1 cellular context compared by ENCODE assay signal in genomic region chr17:57440522-57441269, GRCh38.
A peak's percentile ranks its signal among the peaks of the same experiment; 100 is the strongest.
TF ChIP-seq lines count a peak whose summit lies in the region.

No MANE protein-coding gene starts in this region.

TF ChIP-seq in HepG2, 621 proteins besides CTCF, POLR2A, EP300 and RAD21 (continued from another document and continues in another):
- no peak for TF ChIP-seq CBX2 (IDR thresholded peaks at IDR 0.05; ENCODE audit: low read depth, low read length)
- TF ChIP-seq CBX2 (CRISPR knock-in tag; IDR thresholded peaks at IDR 0.05; ENCODE audit: low read depth), result no peak
- TF ChIP-seq ZNF24 (IDR thresholded peaks at IDR 0.05), result no peak
- TF ChIP-seq HNRNPLL (IDR thresholded peaks at IDR 0.05; ENCODE audit: low read depth, low read length, poor library complexity, severe bottlenecking), result no peak
- no peak for TF ChIP-seq ZNF616 (CRISPR knock-in tag; IDR thresholded peaks at IDR 0.05; ENCODE audit: low read depth)
- no peak for TF ChIP-seq MXD4 (CRISPR knock-in tag; IDR thresholded peaks at IDR 0.05)
- peak; percentile 68; the same call in 1 of the 2 replicates for TF ChIP-seq ZFP90 (CRISPR knock-in tag; IDR thresholded peaks at IDR 0.05; ENCODE audit: borderline replicate concordance)
- peak; percentile 77; the same call in 1 of the 2 replicates for TF ChIP-seq NFKB2 (CRISPR knock-in tag; IDR thresholded peaks at IDR 0.05; ENCODE audit: borderline replicate concordance)
- TF ChIP-seq, protein P1, sequence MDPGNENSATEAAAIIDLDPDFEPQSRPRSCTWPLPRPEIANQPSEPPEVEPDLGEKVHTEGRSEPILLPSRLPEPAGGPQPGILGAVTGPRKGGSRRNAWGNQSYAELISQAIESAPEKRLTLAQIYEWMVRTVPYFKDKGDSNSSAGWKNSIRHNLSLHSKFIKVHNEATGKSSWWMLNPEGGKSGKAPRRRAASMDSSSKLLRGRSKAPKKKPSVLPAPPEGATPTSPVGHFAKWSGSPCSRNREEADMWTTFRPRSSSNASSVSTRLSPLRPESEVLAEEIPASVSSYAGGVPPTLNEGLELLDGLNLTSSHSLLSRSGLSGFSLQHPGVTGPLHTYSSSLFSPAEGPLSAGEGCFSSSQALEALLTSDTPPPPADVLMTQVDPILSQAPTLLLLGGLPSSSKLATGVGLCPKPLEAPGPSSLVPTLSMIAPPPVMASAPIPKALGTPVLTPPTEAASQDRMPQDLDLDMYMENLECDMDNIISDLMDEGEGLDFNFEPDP (CRISPR knock-in tag; conservative IDR thresholded peaks at IDR 0.05), result no peak
- TF ChIP-seq SOX6 (IDR thresholded peaks at IDR 0.05), result no peak
- peak; percentile 30; the same call in 1 of the 2 replicates for TF ChIP-seq SOX6 (CRISPR knock-in tag; IDR thresholded peaks at IDR 0.05)
- no peak for TF ChIP-seq ZNF562 (CRISPR knock-in tag; IDR thresholded peaks at IDR 0.05; ENCODE audit: borderline replicate concordance)
- no peak for TF ChIP-seq ZNF839 (CRISPR knock-in tag; IDR thresholded peaks at IDR 0.05; ENCODE audit: borderline replicate concordance)
- TF ChIP-seq ZNF484 (CRISPR knock-in tag; IDR thresholded peaks at IDR 0.05; ENCODE audit: borderline replicate concordance, low read depth), result no peak
- no peak for TF ChIP-seq GFI1 (CRISPR knock-in tag; IDR thresholded peaks at IDR 0.05; ENCODE audit: borderline replicate concordance)
- TF ChIP-seq SKI (IDR thresholded peaks at IDR 0.05; ENCODE audit: partially characterized antibody), result no peak
- TF ChIP-seq SALL1 (CRISPR knock-in tag; IDR thresholded peaks at IDR 0.05), result peak; percentile 70; the same call in 1 of the 2 replicates
- no peak for TF ChIP-seq ZBTB49 (CRISPR knock-in tag; IDR thresholded peaks at IDR 0.05; ENCODE audit: borderline replicate concordance)
- TF ChIP-seq TOPORS (CRISPR knock-in tag; IDR thresholded peaks at IDR 0.05), result no peak
- TF ChIP-seq ZNF230 (CRISPR knock-in tag; IDR thresholded peaks at IDR 0.05), result no peak
- no peak for TF ChIP-seq KDM6A (CRISPR knock-in tag; IDR thresholded peaks at IDR 0.05; ENCODE audit: low read depth)
- 0 out of 2 replicates have a peak, but pooled peaks have one; percentile 43 for TF ChIP-seq RFXAP (CRISPR knock-in tag; IDR thresholded peaks at IDR 0.05; ENCODE audit: borderline replicate concordance)
- no peak for TF ChIP-seq TFAP4 (IDR thresholded peaks at IDR 0.05; ENCODE audit: borderline replicate concordance, low read depth)
- peak; percentile 45; the same call in 1 of the 2 replicates for TF ChIP-seq ZNF143 (CRISPR knock-in tag; IDR thresholded peaks at IDR 0.05)
- TF ChIP-seq CCDC6 (CRISPR knock-in tag; IDR thresholded peaks at IDR 0.05), result peak; percentile 70
- no peak for TF ChIP-seq NCOA1 (CRISPR knock-in tag; IDR thresholded peaks at IDR 0.05)
- no peak for TF ChIP-seq MED13 (CRISPR knock-in tag; IDR thresholded peaks at IDR 0.05)
- no peak for TF ChIP-seq GZF1 (CRISPR knock-in tag; IDR thresholded peaks at IDR 0.05)
- no peak for TF ChIP-seq ZNF264 (CRISPR knock-in tag; IDR thresholded peaks at IDR 0.05)
- no peak for TF ChIP-seq EHMT2 (IDR thresholded peaks at IDR 0.05; ENCODE audit: borderline replicate concordance, low read depth, low read length)
- no peak for TF ChIP-seq MAFF (IDR thresholded peaks at IDR 0.05; ENCODE audit: low read depth, low read length)
- TF ChIP-seq SSRP1 (CRISPR knock-in tag; IDR thresholded peaks at IDR 0.05), result no peak
- TF ChIP-seq ZNF367 (CRISPR knock-in tag; IDR thresholded peaks at IDR 0.05; ENCODE audit: borderline replicate concordance), result no peak
- 0 out of 2 replicates have a peak, but pooled peaks have one; percentile 25 for TF ChIP-seq SIN3B (IDR thresholded peaks at IDR 0.05; ENCODE audit: low read length)
- peak; percentile 25; the same call in 1 of the 2 replicates for TF ChIP-seq ZNF350 (CRISPR knock-in tag; IDR thresholded peaks at IDR 0.05; ENCODE audit: borderline replicate concordance, low read depth)
- no peak for TF ChIP-seq ZNF850 (CRISPR knock-in tag; conservative IDR thresholded peaks at IDR 0.05)
- TF ChIP-seq ZNF589 (CRISPR knock-in tag; conservative IDR thresholded peaks at IDR 0.05), result no peak
- no peak for TF ChIP-seq PRMT3 (CRISPR knock-in tag; IDR thresholded peaks at IDR 0.05; ENCODE audit: borderline replicate concordance, low read depth)
- TF ChIP-seq, protein P2, sequence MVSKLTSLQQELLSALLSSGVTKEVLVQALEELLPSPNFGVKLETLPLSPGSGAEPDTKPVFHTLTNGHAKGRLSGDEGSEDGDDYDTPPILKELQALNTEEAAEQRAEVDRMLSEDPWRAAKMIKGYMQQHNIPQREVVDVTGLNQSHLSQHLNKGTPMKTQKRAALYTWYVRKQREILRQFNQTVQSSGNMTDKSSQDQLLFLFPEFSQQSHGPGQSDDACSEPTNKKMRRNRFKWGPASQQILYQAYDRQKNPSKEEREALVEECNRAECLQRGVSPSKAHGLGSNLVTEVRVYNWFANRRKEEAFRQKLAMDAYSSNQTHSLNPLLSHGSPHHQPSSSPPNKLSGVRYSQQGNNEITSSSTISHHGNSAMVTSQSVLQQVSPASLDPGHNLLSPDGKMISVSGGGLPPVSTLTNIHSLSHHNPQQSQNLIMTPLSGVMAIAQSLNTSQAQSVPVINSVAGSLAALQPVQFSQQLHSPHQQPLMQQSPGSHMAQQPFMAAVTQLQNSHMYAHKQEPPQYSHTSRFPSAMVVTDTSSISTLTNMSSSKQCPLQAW (CRISPR knock-in tag; IDR thresholded peaks at IDR 0.05), result no peak
- TF ChIP-seq, protein P3, sequence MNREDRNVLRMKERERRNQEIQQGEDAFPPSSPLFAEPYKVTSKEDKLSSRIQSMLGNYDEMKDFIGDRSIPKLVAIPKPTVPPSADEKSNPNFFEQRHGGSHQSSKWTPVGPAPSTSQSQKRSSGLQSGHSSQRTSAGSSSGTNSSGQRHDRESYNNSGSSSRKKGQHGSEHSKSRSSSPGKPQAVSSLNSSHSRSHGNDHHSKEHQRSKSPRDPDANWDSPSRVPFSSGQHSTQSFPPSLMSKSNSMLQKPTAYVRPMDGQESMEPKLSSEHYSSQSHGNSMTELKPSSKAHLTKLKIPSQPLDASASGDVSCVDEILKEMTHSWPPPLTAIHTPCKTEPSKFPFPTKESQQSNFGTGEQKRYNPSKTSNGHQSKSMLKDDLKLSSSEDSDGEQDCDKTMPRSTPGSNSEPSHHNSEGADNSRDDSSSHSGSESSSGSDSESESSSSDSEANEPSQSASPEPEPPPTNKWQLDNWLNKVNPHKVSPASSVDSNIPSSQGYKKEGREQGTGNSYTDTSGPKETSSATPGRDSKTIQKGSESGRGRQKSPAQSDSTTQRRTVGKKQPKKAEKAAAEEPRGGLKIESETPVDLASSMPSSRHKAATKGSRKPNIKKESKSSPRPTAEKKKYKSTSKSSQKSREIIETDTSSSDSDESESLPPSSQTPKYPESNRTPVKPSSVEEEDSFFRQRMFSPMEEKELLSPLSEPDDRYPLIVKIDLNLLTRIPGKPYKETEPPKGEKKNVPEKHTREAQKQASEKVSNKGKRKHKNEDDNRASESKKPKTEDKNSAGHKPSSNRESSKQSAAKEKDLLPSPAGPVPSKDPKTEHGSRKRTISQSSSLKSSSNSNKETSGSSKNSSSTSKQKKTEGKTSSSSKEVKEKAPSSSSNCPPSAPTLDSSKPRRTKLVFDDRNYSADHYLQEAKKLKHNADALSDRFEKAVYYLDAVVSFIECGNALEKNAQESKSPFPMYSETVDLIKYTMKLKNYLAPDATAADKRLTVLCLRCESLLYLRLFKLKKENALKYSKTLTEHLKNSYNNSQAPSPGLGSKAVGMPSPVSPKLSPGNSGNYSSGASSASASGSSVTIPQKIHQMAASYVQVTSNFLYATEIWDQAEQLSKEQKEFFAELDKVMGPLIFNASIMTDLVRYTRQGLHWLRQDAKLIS (CRISPR knock-in tag; IDR thresholded peaks at IDR 0.05), result no peak
- no peak for TF ChIP-seq ZKSCAN5 (CRISPR knock-in tag; IDR thresholded peaks at IDR 0.05)
- TF ChIP-seq EED (CRISPR knock-in tag; IDR thresholded peaks at IDR 0.05), result 0 out of 2 replicates have a peak, but pooled peaks have one; percentile 41
- TF ChIP-seq ZNF784 (CRISPR knock-in tag; IDR thresholded peaks at IDR 0.05; ENCODE audit: borderline replicate concordance), result no peak
- peak; percentile 40 for TF ChIP-seq AGO2 (optimal IDR thresholded peaks at IDR 0.05; ENCODE audit: low read depth, low read length)
- TF ChIP-seq MYNN (CRISPR knock-in tag; IDR thresholded peaks at IDR 0.05; ENCODE audit: low read depth), result no peak
- peak; percentile 76 for TF ChIP-seq FOSL2 (CRISPR knock-in tag; IDR thresholded peaks at IDR 0.05)
- no peak for TF ChIP-seq ZEB1 (IDR thresholded peaks at IDR 0.05; ENCODE audit: insufficient replicate concordance, low read depth)
- peak; percentile 24; the same call in 1 of the 2 replicates for TF ChIP-seq ZNF619 (CRISPR knock-in tag; IDR thresholded peaks at IDR 0.05)
- TF ChIP-seq NRL (CRISPR knock-in tag; IDR thresholded peaks at IDR 0.05; ENCODE audit: borderline replicate concordance), result peak; percentile 73; the same call in 1 of the 2 replicates
- TF ChIP-seq TSC22D2 (CRISPR knock-in tag; IDR thresholded peaks at IDR 0.05; ENCODE audit: borderline replicate concordance), result no peak
- TF ChIP-seq, protein P4, sequence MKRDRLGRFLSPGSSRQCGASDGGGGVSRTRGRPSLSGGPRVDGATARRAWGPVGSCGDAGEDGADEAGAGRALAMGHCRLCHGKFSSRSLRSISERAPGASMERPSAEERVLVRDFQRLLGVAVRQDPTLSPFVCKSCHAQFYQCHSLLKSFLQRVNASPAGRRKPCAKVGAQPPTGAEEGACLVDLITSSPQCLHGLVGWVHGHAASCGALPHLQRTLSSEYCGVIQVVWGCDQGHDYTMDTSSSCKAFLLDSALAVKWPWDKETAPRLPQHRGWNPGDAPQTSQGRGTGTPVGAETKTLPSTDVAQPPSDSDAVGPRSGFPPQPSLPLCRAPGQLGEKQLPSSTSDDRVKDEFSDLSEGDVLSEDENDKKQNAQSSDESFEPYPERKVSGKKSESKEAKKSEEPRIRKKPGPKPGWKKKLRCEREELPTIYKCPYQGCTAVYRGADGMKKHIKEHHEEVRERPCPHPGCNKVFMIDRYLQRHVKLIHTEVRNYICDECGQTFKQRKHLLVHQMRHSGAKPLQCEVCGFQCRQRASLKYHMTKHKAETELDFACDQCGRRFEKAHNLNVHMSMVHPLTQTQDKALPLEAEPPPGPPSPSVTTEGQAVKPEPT (CRISPR knock-in tag; IDR thresholded peaks at IDR 0.05; ENCODE audit: low read depth), result no peak
- 0 out of 2 replicates have a peak, but pooled peaks have one; percentile 44 for TF ChIP-seq ZNF605 (CRISPR knock-in tag; IDR thresholded peaks at IDR 0.05)
- TF ChIP-seq ZXDC (CRISPR knock-in tag; IDR thresholded peaks at IDR 0.05), result 0 out of 2 replicates have a peak, but pooled peaks have one; percentile 69
- TF ChIP-seq ZNF263 (CRISPR knock-in tag; IDR thresholded peaks at IDR 0.05), result 0 out of 2 replicates have a peak, but pooled peaks have one; percentile 16
